ENCODE assay signal across 19 cellular contexts in genomic region chr4:30945586-30945985, GRCh38.
A peak's percentile ranks its signal among the peaks of the same experiment; 100 is the strongest.
DNase-seq lines count a peak whose midpoint lies in the region; ATAC-seq, FAIRE-seq and TF ChIP-seq lines count a peak whose summit lies in the region.
"Had no signal": no experiment of that assay in that cellular context is flagged by ENCODE, and none has a peak within 500 bp of the region (broad histone marks: within the 10 kb centered on the region; RNA-seq: fewer than 3 reads in every experiment).

No MANE protein-coding gene starts in this region.

- TF ChIP-seq EP300 in suprapubic skin (IDR thresholded peaks at IDR 0.05), result no peak

- intact Hi-C loops in left ventricle myocardium superior (cut with micrococcal nuclease) (no loop called here), pancreas (cut with DNase I) (no loop called here)

- 13% methylated on average over 4 of the region's 4 CpGs for WGBS in pancreas, 2 donors
- WGBS in suprapubic skin, result 39% methylated on average over 4 of the region's 4 CpGs

- TF ChIP-seq CTCF in pancreas (IDR thresholded peaks at IDR 0.05) (no peak), suprapubic skin (IDR thresholded peaks at IDR 0.05) (no peak)

- H3K27me3 ChIP-seq in adipocyte (replicated peaks; ENCODE audit: control insufficient read depth, insufficient read depth, low read length), result no peaks in the 10 kb centered on the region
- peaks cover 0 to 6% (median 0%) of the 10 kb centered on the region in 4 donors for H3K27me3 ChIP-seq in pancreas
- no peaks in the 10 kb centered on the region for H3K27me3 ChIP-seq in suprapubic skin
- H3K27me3 ChIP-seq: esophagus muscularis mucosa had no signal

- H3K9ac ChIP-seq in adipocyte (ENCODE audit: low read length), result no peak overlapping the region

- no peak for FAIRE-seq in pancreas (lab: Jason Lieb, UNC)

- H3K4me1 ChIP-seq in adipocyte (ENCODE audit: control insufficient read depth, insufficient read depth, low read length), result peaks cover 8% of the 10 kb centered on the region
- H3K4me1 ChIP-seq in pancreas, result no peaks in the 10 kb centered on the region
- H3K4me1 ChIP-seq in suprapubic skin, result peaks cover 18% of the 10 kb centered on the region

- H3K36me3 ChIP-seq in adipocyte (ENCODE audit: control insufficient read depth, insufficient read depth, low read length, severe bottlenecking) (no peaks in the 10 kb centered on the region), pancreas (no peaks in the 10 kb centered on the region), suprapubic skin (no peaks in the 10 kb centered on the region)
- H3K36me3 ChIP-seq: esophagus muscularis mucosa had no signal

- H3K4me3 ChIP-seq in adipocyte (ENCODE audit: low read length) (no peak overlapping the region), pancreas (no peak overlapping the region), suprapubic skin (no peak overlapping the region)
- H3K4me3 ChIP-seq: esophagus muscularis mucosa had no signal

- no peak for TF ChIP-seq POLR2A in suprapubic skin (IDR thresholded peaks at IDR 0.05)

- H3K9me3 ChIP-seq in adipocyte (ENCODE audit: control insufficient read depth, low read length) (no peaks in the 10 kb centered on the region), pancreas (no peaks in the 10 kb centered on the region), suprapubic skin (no peaks in the 10 kb centered on the region)
- H3K9me3 ChIP-seq: esophagus muscularis mucosa had no signal

- ATAC-seq in left ventricle myocardium superior, result peak; percentile 60
- ATAC-seq in pancreas, result peak in 3 of 4 donors; percentile 66 to 75 (median 74)
- ATAC-seq in left lobe of liver, result no peak

- peak; percentile 46 for DNase-seq in H4 (ENCODE audit: low spot score)
- DNase-seq in adipocyte (ENCODE audit: low read depth), result peak; percentile 21
- DNase-seq in left ventricle myocardium superior, result no peak
- peak in 2 of 6 donors; percentile 4 to 21 for DNase-seq in pancreas
- no peak for DNase-seq in suprapubic skin (ENCODE audit: low spot score in 2 of 2)
- no peak for DNase-seq in NCI-H526 treated with DMSO at 0.1 percent for 48 hours (lab: John Stamatoyannopoulos, UW)
- no peak for DNase-seq in CD1c-positive myeloid dendritic cell (ENCODE audit: extremely low spot score)
- DNase-seq in left lobe of liver (ENCODE audit: low spot score), result no peak
- DNase-seq: activated CD4-positive, CD25-positive, alpha-beta regulatory T cell; activated gamma-delta T cell treated with Interleukin-2 at 50 U/mL for 16 hours; anterior cingulate cortex; kidney; NCI-H1694; NCI-H226; NK-92 treated with Interleukin-12 subunit alpha and Interleukin-12 subunit beta, amount 100 ng/mL, for 24 hours; stimulated activated CD4-positive, alpha-beta T cell treated with anti-CD3 and anti-CD28 coated beads, Interleukin-4, amount 100 ng/mL, for 4 hours; stimulated activated CD8-positive, alpha-beta memory T cell treated with anti-CD3 and anti-CD28 coated beads, Interleukin-4, amount 100 ng/mL, for 48 hours had no signal

- H3K27ac ChIP-seq in pancreas (peak overlapping the region in 2 of 4 donors; percentile 13 to 39), suprapubic skin (no peak overlapping the region)
- H3K27ac ChIP-seq: esophagus muscularis mucosa, RWPE1 had no signal

Comparison
In these comparisons a context has a peak if more than half of its experiments do, and no peak if none do; other contexts are left out.
1. DNase-seq: peak in H4 (single experiment) and adipocyte (single experiment); none in left ventricle myocardium superior (single experiment), suprapubic skin (0 of 2), NCI-H526 treated with DMSO at 0.1 percent for 48 hours (single experiment), CD1c-positive myeloid dendritic cell (single experiment) and left lobe of liver (single experiment).